In the genomic region with DNA sequence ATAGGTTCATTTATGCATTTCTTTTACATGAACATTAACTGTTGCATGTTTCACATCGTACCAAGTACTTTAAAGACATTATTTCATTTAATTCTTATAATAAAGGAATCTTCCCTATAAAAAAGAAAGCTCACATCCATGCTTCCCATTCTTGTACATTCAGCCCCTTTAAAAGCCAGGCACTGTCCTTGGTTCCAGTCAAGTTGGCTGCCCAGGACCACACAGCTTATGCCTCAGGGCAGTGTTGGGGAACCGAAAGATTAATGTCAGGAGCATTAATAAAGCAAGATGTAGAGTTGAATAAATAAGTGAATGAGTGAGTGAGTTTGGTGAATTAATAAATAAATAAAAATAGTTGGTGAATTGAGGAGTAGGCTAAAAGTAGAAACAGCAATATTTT, we compare ENCODE assay signal across 19 cellular contexts.
DNase-seq lines count a peak whose midpoint lies in the region; ATAC-seq and TF ChIP-seq lines count a peak whose summit lies in the region.
"Had no signal": no experiment of that assay in that cellular context is flagged by ENCODE, and none has a peak within 500 bp of the region (broad histone marks: within the 10 kb centered on the region; RNA-seq: fewer than 3 reads in every experiment).

No MANE protein-coding gene starts in this region.

- H3K9me3 ChIP-seq in SK-N-SH: no peaks in the 10 kb centered on the region
- no peaks in the 10 kb centered on the region for H3K9me3 ChIP-seq in iPS-18a (ENCODE audit: control insufficient read depth, low read depth, low read length)
- no peaks in the 10 kb centered on the region for H3K9me3 ChIP-seq in BE2C
- H3K9me3 ChIP-seq: A549, BLaER1 had no signal

- no peaks in the 10 kb centered on the region for H3K36me3 ChIP-seq in SK-N-SH (replicated peaks in 1 of 2; ENCODE audit: control insufficient read depth in 1 of 2, insufficient read depth in 2 of 2, low read length in 1 of 2)
- H3K36me3 ChIP-seq in iPS-18a (ENCODE audit: control insufficient read depth, low read depth, low read length): no peaks in the 10 kb centered on the region
- H3K36me3 ChIP-seq in BE2C: no peaks in the 10 kb centered on the region
- H3K36me3 ChIP-seq: BLaER1 had no signal

- peaks cover under 1% of the 10 kb centered on the region for H3F3A ChIP-seq in SK-N-SH (replicated peaks; ENCODE audit: insufficient read depth)

- no peak for TF ChIP-seq CTCF in SK-N-SH (IDR thresholded peaks at IDR 0.05)
- no peak for TF ChIP-seq CTCF in BE2C (IDR thresholded peaks at IDR 0.05; ENCODE audit: low read depth, low read length)

- 79% methylated on average over 2 of the region's 2 CpGs for WGBS in SK-N-SH (ENCODE audit: low lambda C conversion rate)

- no peak overlapping the region for H3K4me2 ChIP-seq in SK-N-SH
- H3K4me2 ChIP-seq: A549, BLaER1 had no signal

- H3K4me3 ChIP-seq in SK-N-SH (ENCODE audit: low read depth in 2 of 2, low read length in 1 of 2) (no peak overlapping the region), iPS-18a (ENCODE audit: low read length) (no peak overlapping the region), BE2C (ENCODE audit: low read depth, low read length) (no peak overlapping the region)
- H3K4me3 ChIP-seq: A549, BLaER1, GM12878 had no signal

- no peak for TF ChIP-seq EP300 in SK-N-SH (IDR thresholded peaks at IDR 0.05; ENCODE audit: borderline replicate concordance in 1 of 2, low read depth in 1 of 2, low read length in 1 of 2)

- no peak for ATAC-seq in SK-N-SH treated with all-trans-retinoic acid at 6 μM for 48 hours
- ATAC-seq: A549, GM12878 had no signal

- H3K4me1 ChIP-seq in SK-N-SH (ENCODE audit: control insufficient read depth in 1 of 2, insufficient read depth in 2 of 2, low read depth in 1 of 2, low read length in 1 of 2): peaks cover 5 to 6% of the 10 kb centered on the region in 2 experiments; a peak in 2 of 4 replicates
- peaks cover 15% of the 10 kb centered on the region for H3K4me1 ChIP-seq in iPS-18a (ENCODE audit: control insufficient read depth, low read depth, low read length)
- H3K4me1 ChIP-seq in BE2C: no peaks in the 10 kb centered on the region
- H3K4me1 ChIP-seq: A549, BLaER1 had no signal

- DNase-seq in SK-N-SH (no peak), BE2C (no peak), NCI-H526 (lab: John Stamatoyannopoulos, UW) (no peak)
- DNase-seq: AML-193; CD4-positive, alpha-beta memory T cell; CD4-positive, CD25-positive, alpha-beta regulatory T cell; CD8-positive, alpha-beta memory T cell; COR-L47; DMS 273 treated with DMSO at 0.1 percent for 48 hours; DMS79; DND-41; EL; GDM1 had no signal

- no peaks in the 10 kb centered on the region; the same call in 1 of the 2 replicates for H3K9me2 ChIP-seq in SK-N-SH

- H3K27ac ChIP-seq in SK-N-SH (ENCODE audit: low read depth in 2 of 2, low read length in 1 of 2) (no peak overlapping the region), iPS-18a (ENCODE audit: low read length) (no peak overlapping the region)
- H3K27ac ChIP-seq: 22Rv1, A549, BLaER1 had no signal

- no peaks in the 10 kb centered on the region for H4K20me1 ChIP-seq in SK-N-SH (ENCODE audit: insufficient read depth)
- H4K20me1 ChIP-seq: BLaER1 had no signal

- TF ChIP-seq RAD21 in SK-N-SH (IDR thresholded peaks at IDR 0.05; ENCODE audit: low read length): no peak

- CTCF ChIA-PET in SK-N-SH (lab: Yijun Ruan, JAX): interaction anchor here (1.6 kb wide), 1 partner anchor 17 kb away, joined by 3 read pairs; no protein-coding TSS in a partner anchor

- no peaks in the 10 kb centered on the region for H3K79me2 ChIP-seq in SK-N-SH (ENCODE audit: insufficient read depth)

- POLR2A ChIA-PET in SK-N-SH (lab: Yijun Ruan, JAX): no interaction called here

- no peak overlapping the region for H2AFZ ChIP-seq in SK-N-SH (ENCODE audit: low read depth)

- H3K27me3 ChIP-seq in SK-N-SH (ENCODE audit: insufficient read depth) (no peaks in the 10 kb centered on the region), iPS-18a (ENCODE audit: control insufficient read depth, insufficient read depth, low read length) (no peaks in the 10 kb centered on the region), BE2C (no peaks in the 10 kb centered on the region)
- H3K27me3 ChIP-seq: BLaER1 had no signal

- H3K9ac ChIP-seq in SK-N-SH (no peak overlapping the region), iPS-18a (ENCODE audit: low read length) (peak overlapping the region; percentile 10)
- H3K9ac ChIP-seq: BLaER1 had no signal

TF ChIP-seq in SK-N-SH, 30 proteins besides CTCF, POLR2A, EP300 and RAD21:
- TF ChIP-seq, protein P1, sequence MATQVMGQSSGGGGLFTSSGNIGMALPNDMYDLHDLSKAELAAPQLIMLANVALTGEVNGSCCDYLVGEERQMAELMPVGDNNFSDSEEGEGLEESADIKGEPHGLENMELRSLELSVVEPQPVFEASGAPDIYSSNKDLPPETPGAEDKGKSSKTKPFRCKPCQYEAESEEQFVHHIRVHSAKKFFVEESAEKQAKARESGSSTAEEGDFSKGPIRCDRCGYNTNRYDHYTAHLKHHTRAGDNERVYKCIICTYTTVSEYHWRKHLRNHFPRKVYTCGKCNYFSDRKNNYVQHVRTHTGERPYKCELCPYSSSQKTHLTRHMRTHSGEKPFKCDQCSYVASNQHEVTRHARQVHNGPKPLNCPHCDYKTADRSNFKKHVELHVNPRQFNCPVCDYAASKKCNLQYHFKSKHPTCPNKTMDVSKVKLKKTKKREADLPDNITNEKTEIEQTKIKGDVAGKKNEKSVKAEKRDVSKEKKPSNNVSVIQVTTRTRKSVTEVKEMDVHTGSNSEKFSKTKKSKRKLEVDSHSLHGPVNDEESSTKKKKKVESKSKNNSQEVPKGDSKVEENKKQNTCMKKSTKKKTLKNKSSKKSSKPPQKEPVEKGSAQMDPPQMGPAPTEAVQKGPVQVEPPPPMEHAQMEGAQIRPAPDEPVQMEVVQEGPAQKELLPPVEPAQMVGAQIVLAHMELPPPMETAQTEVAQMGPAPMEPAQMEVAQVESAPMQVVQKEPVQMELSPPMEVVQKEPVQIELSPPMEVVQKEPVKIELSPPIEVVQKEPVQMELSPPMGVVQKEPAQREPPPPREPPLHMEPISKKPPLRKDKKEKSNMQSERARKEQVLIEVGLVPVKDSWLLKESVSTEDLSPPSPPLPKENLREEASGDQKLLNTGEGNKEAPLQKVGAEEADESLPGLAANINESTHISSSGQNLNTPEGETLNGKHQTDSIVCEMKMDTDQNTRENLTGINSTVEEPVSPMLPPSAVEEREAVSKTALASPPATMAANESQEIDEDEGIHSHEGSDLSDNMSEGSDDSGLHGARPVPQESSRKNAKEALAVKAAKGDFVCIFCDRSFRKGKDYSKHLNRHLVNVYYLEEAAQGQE (IDR thresholded peaks at IDR 0.05; ENCODE audit: low read depth, low read length): peak; percentile 75; the same call in 1 of the 2 replicates
- no peak for TF ChIP-seq POLR2AphosphoS5 (IDR thresholded peaks at IDR 0.05; ENCODE audit: low read depth, low read length)

TF ChIP-seq in SK-N-SH treated with all-trans-retinoic acid at 6 μM for 48 hours, 23 proteins besides CTCF, POLR2A, EP300 and RAD21 (continues in another document):
- TF ChIP-seq ZNF8 (CRISPR knock-in tag; IDR thresholded peaks at IDR 0.05) (no peak), ESRRG (CRISPR knock-in tag; IDR thresholded peaks at IDR 0.05) (no peak), SNAI2 (CRISPR knock-in tag; IDR thresholded peaks at IDR 0.05) (no peak), RARB (CRISPR knock-in tag; IDR thresholded peaks at IDR 0.05) (no peak), ZC3H10 (CRISPR knock-in tag; IDR thresholded peaks at IDR 0.05) (no peak)
- TF ChIP-seq, protein P2, sequence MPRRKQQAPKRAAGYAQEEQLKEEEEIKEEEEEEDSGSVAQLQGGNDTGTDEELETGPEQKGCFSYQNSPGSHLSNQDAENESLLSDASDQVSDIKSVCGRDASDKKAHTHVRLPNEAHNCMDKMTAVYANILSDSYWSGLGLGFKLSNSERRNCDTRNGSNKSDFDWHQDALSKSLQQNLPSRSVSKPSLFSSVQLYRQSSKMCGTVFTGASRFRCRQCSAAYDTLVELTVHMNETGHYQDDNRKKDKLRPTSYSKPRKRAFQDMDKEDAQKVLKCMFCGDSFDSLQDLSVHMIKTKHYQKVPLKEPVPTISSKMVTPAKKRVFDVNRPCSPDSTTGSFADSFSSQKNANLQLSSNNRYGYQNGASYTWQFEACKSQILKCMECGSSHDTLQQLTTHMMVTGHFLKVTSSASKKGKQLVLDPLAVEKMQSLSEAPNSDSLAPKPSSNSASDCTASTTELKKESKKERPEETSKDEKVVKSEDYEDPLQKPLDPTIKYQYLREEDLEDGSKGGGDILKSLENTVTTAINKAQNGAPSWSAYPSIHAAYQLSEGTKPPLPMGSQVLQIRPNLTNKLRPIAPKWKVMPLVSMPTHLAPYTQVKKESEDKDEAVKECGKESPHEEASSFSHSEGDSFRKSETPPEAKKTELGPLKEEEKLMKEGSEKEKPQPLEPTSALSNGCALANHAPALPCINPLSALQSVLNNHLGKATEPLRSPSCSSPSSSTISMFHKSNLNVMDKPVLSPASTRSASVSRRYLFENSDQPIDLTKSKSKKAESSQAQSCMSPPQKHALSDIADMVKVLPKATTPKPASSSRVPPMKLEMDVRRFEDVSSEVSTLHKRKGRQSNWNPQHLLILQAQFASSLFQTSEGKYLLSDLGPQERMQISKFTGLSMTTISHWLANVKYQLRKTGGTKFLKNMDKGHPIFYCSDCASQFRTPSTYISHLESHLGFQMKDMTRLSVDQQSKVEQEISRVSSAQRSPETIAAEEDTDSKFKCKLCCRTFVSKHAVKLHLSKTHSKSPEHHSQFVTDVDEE (CRISPR knock-in tag; IDR thresholded peaks at IDR 0.05): no peak
- TF ChIP-seq, protein P3, sequence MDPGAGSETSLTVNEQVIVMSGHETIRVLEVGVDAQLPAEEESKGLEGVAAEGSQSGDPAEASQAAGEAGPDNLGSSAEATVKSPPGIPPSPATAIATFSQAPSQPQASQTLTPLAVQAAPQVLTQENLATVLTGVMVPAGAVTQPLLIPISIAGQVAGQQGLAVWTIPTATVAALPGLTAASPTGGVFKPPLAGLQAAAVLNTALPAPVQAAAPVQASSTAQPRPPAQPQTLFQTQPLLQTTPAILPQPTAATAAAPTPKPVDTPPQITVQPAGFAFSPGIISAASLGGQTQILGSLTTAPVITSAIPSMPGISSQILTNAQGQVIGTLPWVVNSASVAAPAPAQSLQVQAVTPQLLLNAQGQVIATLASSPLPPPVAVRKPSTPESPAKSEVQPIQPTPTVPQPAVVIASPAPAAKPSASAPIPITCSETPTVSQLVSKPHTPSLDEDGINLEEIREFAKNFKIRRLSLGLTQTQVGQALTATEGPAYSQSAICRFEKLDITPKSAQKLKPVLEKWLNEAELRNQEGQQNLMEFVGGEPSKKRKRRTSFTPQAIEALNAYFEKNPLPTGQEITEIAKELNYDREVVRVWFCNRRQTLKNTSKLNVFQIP (CRISPR knock-in tag; IDR thresholded peaks at IDR 0.05; ENCODE audit: borderline replicate concordance, low read depth): no peak
